In genomic region chr6:148240463-148240845, GRCh38 we compare ENCODE assay signal across 14 cellular contexts.
DNase-seq lines count a peak whose midpoint lies in the region; ATAC-seq and TF ChIP-seq lines count a peak whose summit lies in the region.
"Had no signal": no experiment of that assay in that cellular context is flagged by ENCODE, and none has a peak within 500 bp of the region (broad histone marks: within the 10 kb centered on the region; RNA-seq: fewer than 3 reads in every experiment).

No MANE protein-coding gene starts in this region.

- peaks cover 19% of the 10 kb centered on the region for H3K4me1 ChIP-seq in ACC112 (ENCODE audit: control insufficient read depth, insufficient read depth, low read length, unreplicated experiment)
- peaks cover 30% of the 10 kb centered on the region for H3K4me1 ChIP-seq in osteoblast (ENCODE audit: insufficient read depth, low read length)
- H3K4me1 ChIP-seq: SJSA1 had no signal

- H3K79me2 ChIP-seq in ACC112 (ENCODE audit: control insufficient read depth, insufficient read depth, low read length, unreplicated experiment), result no peaks in the 10 kb centered on the region
- no peaks in the 10 kb centered on the region for H3K79me2 ChIP-seq in osteoblast (ENCODE audit: insufficient read depth, low read length)

- DNase-seq in M059J (ENCODE audit: low read depth), result peak; percentile 25
- peak; percentile 77 for DNase-seq in fibroblast of pulmonary artery (ENCODE audit: low read depth)
- DNase-seq in osteoblast (ENCODE audit: insufficient read length, low spot score, missing footprints), result peak; percentile 72
- no peak for DNase-seq in left colon
- DNase-seq in HCEC 1CT, result no peak
- DNase-seq in NCI-H2107 (lab: John Stamatoyannopoulos, UW), result no peak
- DNase-seq in stimulated activated CD8-positive, alpha-beta memory T cell treated with anti-CD3 and anti-CD28 coated beads, Interleukin-4, amount 100 ng/mL, for 48 hours, result no peak
- DNase-seq: activated gamma-delta T cell; central memory CD4-positive, alpha-beta T cell; DMS53; NCI-H82 had no signal

- ATAC-seq in left colon, result no peak
- ATAC-seq: K562 had no signal

- H3K36me3 ChIP-seq in ACC112 (ENCODE audit: insufficient read depth, low read length) (no peaks in the 10 kb centered on the region), osteoblast (ENCODE audit: insufficient read depth, low read length) (no peaks in the 10 kb centered on the region)
- H3K36me3 ChIP-seq: SJSA1 had no signal

- H3K4me2 ChIP-seq in osteoblast (ENCODE audit: insufficient read depth, low read length), result peak overlapping the region; percentile 54

- H3K27ac ChIP-seq in ACC112 (ENCODE audit: low read depth, low read length) (peak overlapping the region; percentile 48), osteoblast (ENCODE audit: low read depth, low read length) (peak overlapping the region; percentile 75)
- H3K27ac ChIP-seq: SJSA1 had no signal

- H2AFZ ChIP-seq in ACC112 (ENCODE audit: low read length, unreplicated experiment) (peak overlapping the region; percentile 67), osteoblast (ENCODE audit: low read length) (peak overlapping the region; percentile 51)

- no peaks in the 10 kb centered on the region for H4K20me1 ChIP-seq in osteoblast (ENCODE audit: insufficient read depth, low read length)

- intact Hi-C loops in left colon (cut with DNase I, micrococcal nuclease), result no loop called here

- H3K27me3 ChIP-seq in ACC112 (ENCODE audit: insufficient read depth, low read length) (no peaks in the 10 kb centered on the region), osteoblast (ENCODE audit: insufficient read depth, low read length) (no peaks in the 10 kb centered on the region)
- H3K27me3 ChIP-seq: SJSA1 had no signal

- TF ChIP-seq CTCF in fibroblast of pulmonary artery (IDR thresholded peaks at IDR 0.05; ENCODE audit: low read length, missing control alignments), result no peak
- no peak for TF ChIP-seq CTCF in osteoblast (IDR thresholded peaks at IDR 0.05; ENCODE audit: extremely low read depth, low read depth, low read length)

- H3K9me3 ChIP-seq in osteoblast (ENCODE audit: low read depth, low read length), result no peaks in the 10 kb centered on the region
- H3K9me3 ChIP-seq: SJSA1 had no signal

- H3K4me3 ChIP-seq in ACC112 (ENCODE audit: low read depth, low read length) (peak overlapping the region; percentile 22; the same call in 1 of the 2 replicates), fibroblast of pulmonary artery (replicated peaks; ENCODE audit: low read depth, low read length) (no peak overlapping the region), osteoblast (ENCODE audit: insufficient read depth, low read length) (no peak overlapping the region)
- H3K4me3 ChIP-seq: K562, SJSA1 had no signal

Comparison
In these comparisons a context has a peak if more than half of its experiments do, and no peak if none do; other contexts are left out.
1. DNase-seq: peak in M059J (single experiment), fibroblast of pulmonary artery (single experiment) and osteoblast (single experiment); none in left colon (0 of 2), HCEC 1CT (single experiment), NCI-H2107 (single experiment) and stimulated activated CD8-positive, alpha-beta memory T cell treated with anti-CD3 and anti-CD28 coated beads, Interleukin-4, amount 100 ng/mL, for 48 hours (single experiment).